ENCODE assay signal across 30 cellular contexts in the genomic region with DNA sequence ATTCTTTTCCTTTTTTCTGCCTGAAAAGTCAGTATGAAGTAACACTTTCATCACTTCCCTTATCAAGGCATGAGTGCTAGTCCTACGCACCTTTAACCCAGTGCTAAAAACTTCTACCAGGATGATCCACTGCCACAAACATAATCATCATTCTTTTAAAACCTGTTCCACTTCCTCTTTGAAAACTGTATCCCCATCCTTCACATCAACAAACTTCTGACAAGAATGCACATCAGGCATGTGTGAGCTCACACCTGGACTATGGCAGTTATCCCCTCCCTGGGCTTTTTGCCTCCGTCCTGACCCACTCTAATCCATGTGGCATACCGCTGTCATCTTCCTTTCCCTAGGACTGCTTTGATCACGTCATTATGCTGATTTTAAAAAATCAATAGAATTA.
"Had no signal": no experiment of that assay in that cellular context is flagged by ENCODE, and none has a peak within 500 bp of the region (broad histone marks: within the 10 kb centered on the region; RNA-seq: fewer than 3 reads in every experiment).

No MANE protein-coding gene starts in this region.

- H3K4me1 Mint-ChIP-seq: activated B cell treated with CpG ODN at 0.5 μM for 24 hours; activated CD4-positive, alpha-beta memory T cell treated with anti-CD3 and anti-CD28 coated beads, Interleukin-2, amount 10 ng/mL, durations not matched to agents 7 days and 5 days; activated CD8-positive, alpha-beta memory T cell treated with anti-CD3 and anti-CD28 coated beads, Interleukin-2, amount 10 ng/mL, durations not matched to agents 7 days and 5 days; activated naive CD4-positive, alpha-beta T cell treated with anti-CD3 and anti-CD28 coated beads, Interleukin-2, amount 10 ng/mL, durations not matched to agents 7 days and 5 days had no signal

- H3K27me3 Mint-ChIP-seq: activated B cell treated with CpG ODN at 0.5 μM for 24 hours; activated CD4-positive, alpha-beta memory T cell treated with anti-CD3 and anti-CD28 coated beads, Interleukin-2, amount 10 ng/mL, durations not matched to agents 7 days and 5 days; activated CD8-positive, alpha-beta memory T cell treated with anti-CD3 and anti-CD28 coated beads, Interleukin-2, amount 10 ng/mL, durations not matched to agents 7 days and 5 days; activated naive CD4-positive, alpha-beta T cell treated with anti-CD3 and anti-CD28 coated beads, Interleukin-2, amount 10 ng/mL, durations not matched to agents 7 days and 5 days; activated naive CD8-positive, alpha-beta T cell had no signal

- H3K27ac Mint-ChIP-seq: activated B cell treated with CpG ODN at 0.5 μM for 24 hours; activated CD4-positive, alpha-beta memory T cell treated with anti-CD3 and anti-CD28 coated beads, Interleukin-2, amount 10 ng/mL, durations not matched to agents 7 days and 5 days; activated CD8-positive, alpha-beta memory T cell treated with anti-CD3 and anti-CD28 coated beads, Interleukin-2, amount 10 ng/mL, durations not matched to agents 7 days and 5 days; activated naive CD4-positive, alpha-beta T cell treated with anti-CD3 and anti-CD28 coated beads, Interleukin-2, amount 10 ng/mL, durations not matched to agents 7 days and 5 days; activated naive CD8-positive, alpha-beta T cell had no signal

- ATAC-seq: activated CD8-positive, alpha-beta memory T cell treated with anti-CD3 and anti-CD28 coated beads, Interleukin-2, amount 10 ng/mL, durations not matched to agents 7 days and 5 days; Panc1 had no signal

- H3K27ac ChIP-seq: brain microvascular endothelial cell, SJSA1, VCaP had no signal

- H3K9me3 Mint-ChIP-seq: activated B cell treated with CpG ODN at 0.5 μM for 24 hours; activated CD4-positive, alpha-beta memory T cell treated with anti-CD3 and anti-CD28 coated beads, Interleukin-2, amount 10 ng/mL, durations not matched to agents 7 days and 5 days; activated naive CD4-positive, alpha-beta T cell treated with anti-CD3 and anti-CD28 coated beads, Interleukin-2, amount 10 ng/mL, durations not matched to agents 7 days and 5 days had no signal

- H3K36me3 Mint-ChIP-seq: activated CD8-positive, alpha-beta memory T cell treated with anti-CD3 and anti-CD28 coated beads, Interleukin-2, amount 10 ng/mL, durations not matched to agents 7 days and 5 days; activated naive CD4-positive, alpha-beta T cell treated with anti-CD3 and anti-CD28 coated beads, Interleukin-2, amount 10 ng/mL, durations not matched to agents 7 days and 5 days; activated naive CD8-positive, alpha-beta T cell had no signal

- H3K4me3 ChIP-seq: MG63, SJSA1 had no signal

- DNase-seq: activated B cell treated with CpG ODN at 0.5 μM for 24 hours; activated CD4-positive, alpha-beta memory T cell treated with anti-CD3 and anti-CD28 coated beads, Interleukin-2, amount 10 ng/mL, durations not matched to agents 7 days and 5 days; activated CD4-positive, alpha-beta T cell treated with anti-CD3 and anti-CD28 coated beads for 48 hours; activated CD4-positive, CD25-positive, alpha-beta regulatory T cell treated with anti-CD3 and anti-CD28 coated beads, Interleukin-2, amount 50 U/mL, for 72 hours; activated CD8-positive, alpha-beta memory T cell treated with anti-CD3 and anti-CD28 coated beads for 24 hours; activated CD8-positive, alpha-beta memory T cell treated with anti-CD3 and anti-CD28 coated beads, Interleukin-2, amount 10 ng/mL, durations not matched to agents 7 days and 5 days; activated CD8-positive, alpha-beta memory T cell treated with anti-CD3 and anti-CD28 coated beads, Interleukin-2, amount 50 U/mL, for 48 hours; activated effector memory CD4-positive, alpha-beta T cell treated with Interleukin-2 at 50 U/mL for 16 hours; activated naive CD4-positive, alpha-beta T cell treated with anti-CD3 and anti-CD28 coated beads, Interleukin-2, amount 10 ng/mL, durations not matched to agents 7 days and 5 days; activated T-cell treated with anti-CD3 and anti-CD28 coated beads, Interleukin-2, amount 50 U/mL, for 48 hours; amniotic stem cell; aorta; brain microvascular endothelial cell; central memory CD4-positive, alpha-beta T cell; Kasumi-1; KG1; MG63; NCI-H1092; NCI-H1436 treated with DMSO at 0.1 percent for 48 hours; NCI-H1694 treated with DMSO at 0.1 percent for 48 hours; NCI-H2029; NCI-H345; NCI-H524 treated with DMSO at 0.1 percent for 48 hours; SHP77; SK-N-SH; SW 1271 had no signal

- H3K4me3 Mint-ChIP-seq: activated B cell treated with CpG ODN at 0.5 μM for 24 hours; activated CD4-positive, alpha-beta memory T cell treated with anti-CD3 and anti-CD28 coated beads, Interleukin-2, amount 10 ng/mL, durations not matched to agents 7 days and 5 days; activated CD8-positive, alpha-beta memory T cell treated with anti-CD3 and anti-CD28 coated beads, Interleukin-2, amount 10 ng/mL, durations not matched to agents 7 days and 5 days; activated naive CD4-positive, alpha-beta T cell treated with anti-CD3 and anti-CD28 coated beads, Interleukin-2, amount 10 ng/mL, durations not matched to agents 7 days and 5 days; activated naive CD8-positive, alpha-beta T cell had no signal
